Comparison of ENCODE assay signal across 8 cellular contexts in genomic region chr2:232444409-232445148, GRCh38. TPM values are rescaled to one million over a fixed set of nuclear protein-coding genes. Genes with fewer than 3 reads are reported as not detected.
DNase-seq lines count a peak whose midpoint lies in the region.

No MANE protein-coding gene starts in this region.

- no peak overlapping the region for H3K4me3 Mint-ChIP-seq in activated CD4-positive, alpha-beta memory T cell treated with anti-CD3 and anti-CD28 coated beads, Interleukin-2, amount 10 ng/mL, durations not matched to agents 7 days and 5 days

- H3K4ac ChIP-seq in trophoblast cell (ENCODE audit: low read depth, low read length), result no peak overlapping the region

- POLR2A ChIA-PET in activated CD4-positive, alpha-beta memory T cell treated with anti-CD3 and anti-CD28 coated beads, Interleukin-2, amount 10 ng/mL, durations not matched to agents 7 days and 5 days (lab: Charles Lee), result no interaction called here

- no peaks in the 10 kb centered on the region for H3K27me3 ChIP-seq in trophoblast cell (ENCODE audit: insufficient read depth, low read length)

- no peak overlapping the region for H3K14ac ChIP-seq in trophoblast cell (ENCODE audit: low read length)

- no peaks in the 10 kb centered on the region for H3K4me1 ChIP-seq in trophoblast cell (ENCODE audit: control insufficient read depth in 1 of 2, insufficient read depth in 2 of 2, low read length in 2 of 2)

- H2AFZ ChIP-seq in trophoblast cell (ENCODE audit: insufficient read depth, low read length, poor library complexity), result no peak overlapping the region

- no CpG with 5 or more reads among the region's 21 CpGs for whole genome bisulfite sequencing in trophoblast cell (ENCODE audit: extremely low coverage, insufficient coverage, insufficient read length)

- H4K8ac ChIP-seq in trophoblast cell (ENCODE audit: low read depth, low read length), result no peak overlapping the region

- no peak overlapping the region for H2AK5ac ChIP-seq in trophoblast cell (ENCODE audit: low read length)

- no peaks in the 10 kb centered on the region for H3K27me3 Mint-ChIP-seq in activated CD4-positive, alpha-beta memory T cell treated with anti-CD3 and anti-CD28 coated beads, Interleukin-2, amount 10 ng/mL, durations not matched to agents 7 days and 5 days

- H3K4me2 ChIP-seq in trophoblast cell (ENCODE audit: low read length), result no peak overlapping the region

- H3K4me1 Mint-ChIP-seq in activated CD4-positive, alpha-beta memory T cell treated with anti-CD3 and anti-CD28 coated beads, Interleukin-2, amount 10 ng/mL, durations not matched to agents 7 days and 5 days, result no peaks in the 10 kb centered on the region

- no peak overlapping the region for H3K27ac Mint-ChIP-seq in activated CD4-positive, alpha-beta memory T cell treated with anti-CD3 and anti-CD28 coated beads, Interleukin-2, amount 10 ng/mL, durations not matched to agents 7 days and 5 days

- H3K79me1 ChIP-seq in trophoblast cell (ENCODE audit: low read length), result no peaks in the 10 kb centered on the region

- H4K12ac ChIP-seq in trophoblast cell (ENCODE audit: low read depth, low read length), result no peak overlapping the region

- CTCF ChIA-PET in activated CD4-positive, alpha-beta memory T cell treated with anti-CD3 and anti-CD28 coated beads, Interleukin-2, amount 10 ng/mL, durations not matched to agents 7 days and 5 days (lab: Charles Lee), result interaction anchor here (1.1 to 1.4 kb wide), 2 partner anchors 69 to 127 kb away, joined by 3 to 4 read pairs; no protein-coding TSS in a partner anchor

- H3K36me3 ChIP-seq in trophoblast cell (ENCODE audit: control insufficient read depth in 1 of 2, insufficient read depth in 2 of 2, low read length in 2 of 2), result no peaks in the 10 kb centered on the region

- no peaks in the 10 kb centered on the region for H3K9me3 Mint-ChIP-seq in activated CD4-positive, alpha-beta memory T cell treated with anti-CD3 and anti-CD28 coated beads, Interleukin-2, amount 10 ng/mL, durations not matched to agents 7 days and 5 days

- H3K36me3 Mint-ChIP-seq in activated CD4-positive, alpha-beta memory T cell treated with anti-CD3 and anti-CD28 coated beads, Interleukin-2, amount 10 ng/mL, durations not matched to agents 7 days and 5 days (ENCODE audit: low read depth), result no peaks in the 10 kb centered on the region

- no peak overlapping the region for H2BK12ac ChIP-seq in trophoblast cell (ENCODE audit: low read length)

- no peak overlapping the region for H3K27ac ChIP-seq in epithelial cell of prostate
- H3K27ac ChIP-seq in trophoblast cell (ENCODE audit: low read depth, low read length), result no peak overlapping the region

- no peak overlapping the region for H2BK5ac ChIP-seq in trophoblast cell (ENCODE audit: low read depth, low read length, poor library complexity)

- no peak overlapping the region for H3K9ac ChIP-seq in trophoblast cell (ENCODE audit: low read length)

- H3K4me3 ChIP-seq in trophoblast cell (ENCODE audit: low read depth, low read length), result no peak overlapping the region

- DNase-seq in SKM-1 treated with dmso at 0.1 percent for 144 hours (lab: John Stamatoyannopoulos, UW; ENCODE audit: unreplicated experiment) (peak; percentile 53), SKM-1 (lab: John Stamatoyannopoulos, UW; ENCODE audit: unreplicated experiment) (no peak), NCI-H345 (lab: John Stamatoyannopoulos, UW) (peak; percentile 27), epithelial cell of prostate (ENCODE audit: low read depth, low spot score) (peak; percentile 14), trophoblast cell (peak; percentile 61 to 82), NCI-H146 (lab: John Stamatoyannopoulos, UW) (no peak), NCI-H1417 treated with DMSO at 0.1 percent for 48 hours (lab: John Stamatoyannopoulos, UW) (no peak)
- peak; percentile 73 for DNase-seq in activated CD4-positive, alpha-beta memory T cell treated with anti-CD3 and anti-CD28 coated beads, Interleukin-2, amount 10 ng/mL, durations not matched to agents 7 days and 5 days

- H3K9me3 ChIP-seq in trophoblast cell (ENCODE audit: insufficient read depth, low read depth, low read length), result peaks cover 2% of the 10 kb centered on the region

- no peak overlapping the region for H4K91ac ChIP-seq in trophoblast cell (ENCODE audit: low read depth, low read length)

- H3K79me2 ChIP-seq in trophoblast cell (ENCODE audit: control insufficient read depth, insufficient read depth, low read length, poor library complexity), result no peaks in the 10 kb centered on the region

- no peak overlapping the region for H3K18ac ChIP-seq in trophoblast cell (ENCODE audit: low read length)

- H3K23ac ChIP-seq in trophoblast cell (ENCODE audit: low read length), result no peak overlapping the region

- H2BK120ac ChIP-seq in trophoblast cell (ENCODE audit: insufficient read depth, low read length, poor library complexity), result no peak overlapping the region

RNA-seq across cellular contexts. Expression of gene ALPI, which starts 11.4 kb away (rescaled TPM):
- not detected for total RNA-seq in activated CD4-positive, alpha-beta memory T cell treated with anti-CD3 and anti-CD28 coated beads, Interleukin-2, amount 10 ng/mL, durations not matched to agents 7 days and 5 days
- not detected in 2 replicates for polyA plus RNA-seq in trophoblast cell (2013)

RNA-seq across cellular contexts. Expression of gene ALPG, which starts 37.9 kb away (rescaled TPM):
- total RNA-seq in activated CD4-positive, alpha-beta memory T cell treated with anti-CD3 and anti-CD28 coated beads, Interleukin-2, amount 10 ng/mL, durations not matched to agents 7 days and 5 days, result not detected
- polyA plus RNA-seq in trophoblast cell (2013), result 0.11 TPM in 2 replicates

RNA-seq across cellular contexts. Expression of gene ECEL1, which starts 43.1 kb away (rescaled TPM):
- not detected for total RNA-seq in activated CD4-positive, alpha-beta memory T cell treated with anti-CD3 and anti-CD28 coated beads, Interleukin-2, amount 10 ng/mL, durations not matched to agents 7 days and 5 days
- polyA plus RNA-seq in trophoblast cell (2013), result 0.04 and 0.07 TPM in 2 replicates

Comparison
In these comparisons a context has a peak if more than half of its experiments do, and no peak if none do; other contexts are left out.
1. DNase-seq: peak in SKM-1 treated with dmso at 0.1 percent for 144 hours (single experiment), NCI-H345 (single experiment), activated CD4-positive, alpha-beta memory T cell treated with anti-CD3 and anti-CD28 coated beads, Interleukin-2, amount 10 ng/mL, durations not matched to agents 7 days and 5 days (single experiment), epithelial cell of prostate (single experiment) and trophoblast cell (2 of 2); none in SKM-1 (single experiment), NCI-H146 (single experiment) and NCI-H1417 treated with DMSO at 0.1 percent for 48 hours (single experiment).